Comparison of ENCODE assay signal across 17 cellular contexts in the genomic region with DNA sequence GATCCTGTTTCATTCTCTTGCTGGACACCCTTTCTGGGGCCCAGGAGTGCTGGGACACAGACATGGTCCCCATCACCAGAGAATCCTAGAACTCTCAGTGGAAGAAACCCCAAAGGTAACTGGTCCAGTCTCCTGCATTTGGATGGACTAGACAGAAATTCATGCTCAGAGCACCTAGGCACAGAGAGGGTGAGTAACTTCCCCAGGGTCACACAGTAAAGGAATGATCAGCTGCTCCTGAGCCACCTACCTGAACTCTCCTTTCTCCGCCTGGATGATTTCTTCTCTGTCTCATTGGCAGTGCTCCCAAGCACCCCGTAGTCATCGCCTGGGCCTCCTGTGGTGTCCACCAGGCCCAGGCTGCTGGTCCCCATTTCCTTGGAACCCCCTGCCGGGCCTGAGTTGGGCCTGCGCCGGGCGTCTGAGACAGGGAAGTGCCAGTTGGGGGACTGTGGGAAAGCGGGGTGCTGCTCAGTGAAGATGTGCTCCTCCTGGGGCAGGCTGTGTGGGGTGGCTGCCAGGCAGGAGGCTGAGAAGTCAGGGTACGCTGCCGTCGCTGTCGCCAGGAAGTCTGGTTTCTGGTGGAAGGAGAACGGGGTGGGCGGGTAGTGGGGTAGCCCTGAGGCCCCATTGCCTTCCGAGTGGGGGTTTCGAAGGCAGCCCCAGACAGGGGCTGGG. TPM values are rescaled to one million over a fixed set of nuclear protein-coding genes. Genes with fewer than 3 reads are reported as not detected.
DNase-seq lines count a peak whose midpoint lies in the region; ATAC-seq and TF ChIP-seq lines count a peak whose summit lies in the region.
"Had no signal": no experiment of that assay in that cellular context is flagged by ENCODE, and none has a peak within 500 bp of the region (broad histone marks: within the 10 kb centered on the region; RNA-seq: fewer than 3 reads in every experiment).

No MANE protein-coding gene starts in this region.

- intact Hi-C loops in breast epithelium (cut with DNase I; ENCODE audit: low total_unique reads): no loop called here
- intact Hi-C loops in mammary epithelial cell (cut with micrococcal nuclease): no loop called here

- dilution Hi-C loops in mammary epithelial cell (cut with HindIII; ENCODE audit: low sequenced_read_pairs): no loop called here

- DNase-seq in breast epithelium (ENCODE audit: low spot score in 2 of 2) (no peak), mammary epithelial cell (no peak), T-helper 2 cell (peak in 3 of 5 experiments; percentile 8 to 64 (median 19)), NCI-H748 (lab: John Stamatoyannopoulos, UW; ENCODE audit: unreplicated experiment) (no peak), NCI-H187 (lab: John Stamatoyannopoulos, UW) (no peak)
- DNase-seq in stimulated activated naive CD8-positive, alpha-beta T cell treated with anti-CD3 and anti-CD28 coated beads, Interleukin-15, Interleukin-2, amounts not matched to agents 100 U/mL and 50 U/mL, for 24 hours: no peak
- DNase-seq: activated CD4-positive, CD25-positive, alpha-beta regulatory T cell treated with anti-CD3 and anti-CD28 coated beads, Interleukin-2, amount 50 U/mL, for 72 hours; DMS79 treated with DMSO at 0.1 percent for 48 hours; head of caudate nucleus; Karpas-422; left colon; NCI-H1417 had no signal

- peak overlapping the region; percentile 3 to 74 for H3K27ac ChIP-seq in breast epithelium
- no peak overlapping the region for H3K27ac ChIP-seq in mammary epithelial cell (ENCODE audit: insufficient read depth, low read depth, low read length)
- H3K27ac ChIP-seq in gastroesophageal sphincter: peak overlapping the region in 3 of 4 donors; percentile 39 to 71 (median 60)
- H3K27ac ChIP-seq: epithelial cell of prostate had no signal

- no peak for TF ChIP-seq EP300 in gastroesophageal sphincter (IDR thresholded peaks at IDR 0.05)

- ATAC-seq in gastroesophageal sphincter (no peak), HG03457 (IDR thresholded peaks at IDR 0.05; ENCODE audit: unreplicated experiment) (no peak)
- peak; percentile 20 for ATAC-seq in stimulated activated naive CD8-positive, alpha-beta T cell treated with anti-CD3 and anti-CD28 coated beads, Interleukin-15, Interleukin-2, amounts not matched to agents 100 U/mL and 50 U/mL, for 24 hours
- ATAC-seq: left colon, sciatic nerve had no signal

- no peaks in the 10 kb centered on the region for H3K36me3 ChIP-seq in breast epithelium
- H3K36me3 ChIP-seq in mammary epithelial cell (ENCODE audit: insufficient read depth, low read length): no peaks in the 10 kb centered on the region
- no peaks in the 10 kb centered on the region for H3K36me3 ChIP-seq in gastroesophageal sphincter

- TF ChIP-seq CTCF in breast epithelium (IDR thresholded peaks at IDR 0.05): no peak
- TF ChIP-seq CTCF in mammary epithelial cell (conservative IDR thresholded peaks at IDR 0.05 in 1 of 2, IDR thresholded peaks at IDR 0.05 in 1 of 2; ENCODE audit: extremely low read depth in 1 of 2, insufficient read depth in 1 of 2, low read depth in 1 of 2, low read length in 2 of 2): no peak
- TF ChIP-seq CTCF in gastroesophageal sphincter (IDR thresholded peaks at IDR 0.05): no peak

- H2AFZ ChIP-seq in mammary epithelial cell (ENCODE audit: low read depth, low read length): no peak overlapping the region

- H3K9me3 ChIP-seq in breast epithelium: no peaks in the 10 kb centered on the region
- H3K9me3 ChIP-seq in mammary epithelial cell (replicated peaks; ENCODE audit: insufficient read depth, low read length): no peaks in the 10 kb centered on the region
- H3K9me3 ChIP-seq in gastroesophageal sphincter: no peaks in the 10 kb centered on the region

- H4K20me1 ChIP-seq in mammary epithelial cell (ENCODE audit: insufficient read depth, low read length): no peaks in the 10 kb centered on the region

- H3K4me1 ChIP-seq in breast epithelium (peaks cover 0 to 3% of the 10 kb centered on the region in 2 donors), mammary epithelial cell (ENCODE audit: insufficient read depth, low read length) (peaks cover 13% of the 10 kb centered on the region), gastroesophageal sphincter (peaks cover 0 to 18% (median 3%) of the 10 kb centered on the region in 3 donors)

- in situ Hi-C loops in mammary epithelial cell (cut with MboI; ENCODE audit: low sequenced_read_pairs in 2 of 2): no loop called here

- BruUV-seq in mammary epithelial cell (replicated peaks; lab: Mats Ljungman, UMichigan): no TSS peak

- WGBS in mammary epithelial cell (ENCODE audit: low coverage, missing lambda C conversion rate): 78% methylated on average over 5 of the region's 16 CpGs
- WGBS in gastroesophageal sphincter (ENCODE audit: low coverage in 1 of 2), 2 donors: 40% methylated on average over 2 of the region's 16 CpGs; no CpG with 5 or more reads in 1 of the 2 donors

- no peak overlapping the region for H3K9ac ChIP-seq in mammary epithelial cell (ENCODE audit: insufficient read depth, low read length)

- TF ChIP-seq POLR2A in breast epithelium (IDR thresholded peaks at IDR 0.05) (no peak), gastroesophageal sphincter (IDR thresholded peaks at IDR 0.05) (no peak)

- CTCF ChIA-PET in mammary epithelial cell (lab: Charles Lee; ENCODE audit: low non-redundant PET): no interaction called here

- no peak overlapping the region for H3K4me2 ChIP-seq in mammary epithelial cell (ENCODE audit: insufficient read depth, low read depth, low read length)

- H3K27me3 ChIP-seq in breast epithelium (no peaks in the 10 kb centered on the region), mammary epithelial cell (ENCODE audit: insufficient read depth, low read length) (no peaks in the 10 kb centered on the region), gastroesophageal sphincter (peaks cover 13% of the 10 kb centered on the region)

- peak overlapping the region; percentile 14 to 51 (median 25) for H3K4me3 ChIP-seq in breast epithelium
- H3K4me3 ChIP-seq in mammary epithelial cell (replicated peaks in 1 of 3; ENCODE audit: insufficient read depth in 1 of 3, low read depth in 2 of 3, low read length in 3 of 3): no peak overlapping the region
- peak overlapping the region in 1 of 2 donors; percentile 41 for H3K4me3 ChIP-seq in gastroesophageal sphincter

- H3K79me2 ChIP-seq in mammary epithelial cell (ENCODE audit: insufficient read depth, low read length): no peaks in the 10 kb centered on the region

RNA-seq across cellular contexts. Expression of a gene that starts 0.8 kb away (rescaled TPM):
- 10 to 100 TPM in 2 of 3 donors, 1 to 10 TPM in 1; 2.6 to 11.0 (median 10.5) TPM for total RNA-seq in breast epithelium
- total RNA-seq in mammary epithelial cell: not detected
- polyA plus RNA-seq in mammary epithelial cell: not detected
- not detected for polyA minus RNA-seq in mammary epithelial cell
- total RNA-seq in gastroesophageal sphincter: 10 to 100 TPM in 1 of 4 donors, 1 to 10 TPM in 3; 5.3 to 11.8 (median 7.6) TPM
- total RNA-seq: natural killer cell treated with Interleukin-12 subunit alpha and Interleukin-12 subunit beta and Interleukin-15 and Interleukin-18, amount 100 ng/mL, for 72 hours had no signal

Comparison
In these comparisons a context has a peak if more than half of its experiments do, and no peak if none do; other contexts are left out.
1. H3K4me3 ChIP-seq: peak in breast epithelium (3 of 3); none in mammary epithelial cell (0 of 3).
2. DNase-seq: peak in T-helper 2 cell (3 of 5); none in breast epithelium (0 of 2), mammary epithelial cell (single experiment), stimulated activated naive CD8-positive, alpha-beta T cell treated with anti-CD3 and anti-CD28 coated beads, Interleukin-15, Interleukin-2, amounts not matched to agents 100 U/mL and 50 U/mL, for 24 hours (single experiment), NCI-H748 (single experiment) and NCI-H187 (0 of 2).